ENCODE assay signal across 26 cellular contexts in the genomic region with DNA sequence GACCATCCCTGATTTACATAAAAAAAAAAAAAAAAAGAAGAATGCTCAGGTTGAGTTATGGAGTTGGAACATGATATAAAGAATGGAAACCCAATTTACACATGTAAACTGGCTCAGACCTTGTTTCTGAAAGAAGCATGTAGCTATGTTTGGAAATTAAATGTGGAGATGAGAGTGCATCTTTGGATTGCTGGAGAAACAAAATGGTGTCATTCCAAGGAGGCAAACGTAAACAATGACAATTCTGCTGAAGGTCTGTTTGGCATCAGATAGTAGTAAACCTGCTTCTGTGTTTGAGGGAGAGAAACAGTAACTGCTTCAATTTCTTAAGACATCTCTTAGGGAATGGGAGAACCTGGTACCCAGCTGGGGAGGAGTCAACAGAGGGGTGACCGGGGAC. TPM values are rescaled to one million over a fixed set of nuclear protein-coding genes. Genes with fewer than 3 reads are reported as not detected.
DNase-seq lines count a peak whose midpoint lies in the region; ATAC-seq, FAIRE-seq and TF ChIP-seq lines count a peak whose summit lies in the region.
"Had no signal": no experiment of that assay in that cellular context is flagged by ENCODE, and none has a peak within 500 bp of the region (broad histone marks: within the 10 kb centered on the region; RNA-seq: fewer than 3 reads in every experiment).

No MANE protein-coding gene starts in this region.

- intact Hi-C loops in psoas muscle (cut with DNase I), result no loop called here
- intact Hi-C loops in kidney (cut with DNase I), result no loop called here

- H3K36me3 ChIP-seq in HUES48 (ENCODE audit: control insufficient read depth, insufficient read depth, low read length) (peaks cover 69% of the 10 kb centered on the region), psoas muscle (ENCODE audit: insufficient read depth in 1 of 2, low read depth in 1 of 2) (peaks cover 0 to 71% of the 10 kb centered on the region in 2 donors), kidney (ENCODE audit: control insufficient read depth in 1 of 2, insufficient read depth in 2 of 2, low read length in 2 of 2) (peaks cover 5 to 21% of the 10 kb centered on the region in 2 donors)

- 70 to 90% (median 74%) methylated on average over 2 of the region's 2 CpGs for WGBS in psoas muscle, 3 donors

- TF ChIP-seq CTCF in psoas muscle (IDR thresholded peaks at IDR 0.05) (no peak), kidney (IDR thresholded peaks at IDR 0.05; ENCODE audit: borderline replicate concordance, extremely low read depth, insufficient read depth) (no peak)

- FAIRE-seq in kidney (lab: Jason Lieb, UNC), result no peak
- FAIRE-seq: GM18507, TTC549 had no signal

- H3K9ac ChIP-seq in HUES48 (ENCODE audit: low read depth, low read length), result peak overlapping the region; percentile 68; the same call in 1 of the 2 replicates
- no peak overlapping the region for H3K9ac ChIP-seq in kidney (ENCODE audit: low read length in 2 of 2)

- DNase-seq in cerebellar cortex (ENCODE audit: low spot score) (peak; percentile 38), psoas muscle (no peak), GOT3 (lab: John Stamatoyannopoulos, UW) (no peak), kidney (no peak)
- DNase-seq: activated CD4-positive, alpha-beta T cell treated with anti-CD3 and anti-CD28 coated beads for 4 hours; activated naive CD8-positive, alpha-beta T cell treated with anti-CD3 and anti-CD28 coated beads for 36 hours; body of pancreas; Calu3; KG1; MV-4-11; NCI-H1694 treated with DMSO at 0.1 percent for 48 hours; NCI-H2227 treated with DMSO at 0.1 percent for 48 hours; NCI-H748 treated with DMSO at 0.1 percent for 48 hours; OCI-M1; SHP77; T-cell; tibial artery had no signal

- no peaks in the 10 kb centered on the region for H3K27me3 ChIP-seq in HUES48 (ENCODE audit: control insufficient read depth, insufficient read depth, low read length)
- no peaks in the 10 kb centered on the region for H3K27me3 ChIP-seq in layer of hippocampus (ENCODE audit: control insufficient read depth, insufficient read depth, low read length)
- H3K27me3 ChIP-seq in psoas muscle (ENCODE audit: insufficient read depth in 3 of 3, low read length in 2 of 3), result no peaks in the 10 kb centered on the region
- H3K27me3 ChIP-seq: body of pancreas, hepatocyte, tibial artery had no signal

- peaks cover 61% of the 10 kb centered on the region for H3K4me1 ChIP-seq in HUES48 (ENCODE audit: control insufficient read depth, insufficient read depth, low read length)
- H3K4me1 ChIP-seq in psoas muscle, result peaks cover 23% of the 10 kb centered on the region
- H3K4me1 ChIP-seq in kidney (ENCODE audit: control insufficient read depth in 1 of 2, insufficient read depth in 1 of 2, low read depth in 1 of 2, low read length in 2 of 2), result peaks cover 0 to 4% of the 10 kb centered on the region in 2 donors
- H3K4me1 ChIP-seq: body of pancreas, tibial artery had no signal

- H3K4me3 ChIP-seq in HUES48 (ENCODE audit: low read depth, low read length) (peak overlapping the region; percentile 48), psoas muscle (no peak overlapping the region), kidney (ENCODE audit: low read length in 2 of 2) (no peak overlapping the region)
- H3K4me3 ChIP-seq: body of pancreas, coronary artery, hepatocyte, tibial artery had no signal

- H3K27ac ChIP-seq in HUES48 (ENCODE audit: low read depth, low read length) (peak overlapping the region; percentile 100), layer of hippocampus (ENCODE audit: low read depth, low read length) (peak overlapping the region; percentile 97), psoas muscle (peak overlapping the region; percentile 67), kidney (ENCODE audit: low read depth in 2 of 2, low read length in 2 of 2) (no peak overlapping the region)
- H3K27ac ChIP-seq: coronary artery, tibial artery had no signal

- ATAC-seq in psoas muscle (no peak), GM21528 (IDR thresholded peaks at IDR 0.05; ENCODE audit: low FRiP score, unreplicated experiment) (no peak), GM18511 (IDR thresholded peaks at IDR 0.05; ENCODE audit: unreplicated experiment) (no peak)
- ATAC-seq: activated T-helper 17 cell treated with anti-CD3 and anti-CD28 coated beads, Interleukin-2, amount 50 U/mL, for 72 hours; body of pancreas; T-cell had no signal

- H3K9me3 ChIP-seq in HUES48 (ENCODE audit: control insufficient read depth, insufficient read depth, low read length), result no peaks in the 10 kb centered on the region
- no peaks in the 10 kb centered on the region for H3K9me3 ChIP-seq in psoas muscle
- H3K9me3 ChIP-seq in kidney (ENCODE audit: control insufficient read depth in 1 of 2, low read length in 2 of 2), result no peaks in the 10 kb centered on the region
- H3K9me3 ChIP-seq: body of pancreas, tibial artery had no signal

RNA-seq across cellular contexts. Expression of a gene that starts 23.6 kb away (rescaled TPM):
- 100 to 1,000 TPM in 3 of 4 donors, 10 to 100 TPM in 1; 38.5 to 124 (median 109) TPM for total RNA-seq in psoas muscle
- polyA plus RNA-seq in psoas muscle, result 10 to 100 TPM; 25.3 to 55.7 (median 50.9) TPM
- 53.1 TPM for total RNA-seq in kidney
- polyA plus RNA-seq in kidney (ENCODE audit: insufficient read depth, low read depth, low replicate concordance), result 66.3 TPM
- total RNA-seq: activated T-helper 17 cell treated with anti-CD3 and anti-CD28 coated beads, Interleukin-2, amount 50 U/mL, for 72 hours had no signal

Comparison
In these comparisons a context has a peak if more than half of its experiments do, and no peak if none do; other contexts are left out.
1. H3K27ac ChIP-seq: peak in HUES48 (single experiment), layer of hippocampus (single experiment) and psoas muscle (single experiment); none in kidney (0 of 2).